ENCODE assay signal across 15 cellular contexts in genomic region chr12:70627677-70628076, GRCh38. TPM values are rescaled to one million over a fixed set of nuclear protein-coding genes. Genes with fewer than 3 reads are reported as not detected.
A peak's percentile ranks its signal among the peaks of the same experiment; 100 is the strongest.
DNase-seq lines count a peak whose midpoint lies in the region; ATAC-seq, FAIRE-seq and TF ChIP-seq lines count a peak whose summit lies in the region.
"Had no signal": no experiment of that assay in that cellular context is flagged by ENCODE, and none has a peak within 500 bp of the region (broad histone marks: within the 10 kb centered on the region; RNA-seq: fewer than 3 reads in every experiment).

No MANE protein-coding gene starts in this region.

- no peaks in the 10 kb centered on the region for H3K9me1 ChIP-seq in endothelial cell of umbilical vein (replicated peaks; ENCODE audit: control insufficient read depth, extremely low read depth, insufficient read depth, low read length)

- H3K79me2 ChIP-seq in endothelial cell of umbilical vein (ENCODE audit: control insufficient read depth, insufficient read depth, low read length), result peaks cover 77% of the 10 kb centered on the region

- DNase-seq in right cardiac atrium, result no peak
- no peak for DNase-seq in left cardiac atrium
- no peak for DNase-seq in endothelial cell of umbilical vein (ENCODE audit: low read depth, low spot score)
- DNase-seq in psoas muscle, result no peak
- DNase-seq in CD1c-positive myeloid dendritic cell (ENCODE audit: extremely low spot score), result no peak
- DNase-seq in KG1 (lab: John Stamatoyannopoulos, UW), result no peak
- no peak for DNase-seq in stimulated activated CD4-positive, alpha-beta T cell treated with anti-CD3 and anti-CD28 coated beads, Interleukin-2, amount 100 ng/mL, for 48 hours
- DNase-seq in COLO668 (lab: John Stamatoyannopoulos, UW; ENCODE audit: unreplicated experiment), result no peak
- DNase-seq: HCEC 1CT; NCI-H1436; NCI-H2081 treated with DMSO at 0.1 percent for 48 hours; NCI-H524; NK-92 treated with Interleukin-12 subunit alpha and Interleukin-12 subunit beta, amount 100 ng/mL, for 24 hours had no signal

- peaks cover 2 to 8% of the 10 kb centered on the region in 2 experiments for H3K36me3 ChIP-seq in endothelial cell of umbilical vein (ENCODE audit: control insufficient read depth in 2 of 2, extremely low read depth in 1 of 2, insufficient read depth in 2 of 2, low read length in 2 of 2)
- H3K36me3 ChIP-seq in psoas muscle (ENCODE audit: insufficient read depth in 1 of 2, low read depth in 1 of 2), result no peaks in the 10 kb centered on the region

- 35% methylated on average over 5 of the region's 5 CpGs for WGBS in right cardiac atrium
- 24 to 32% (median 30%) methylated on average over 5 of the region's 5 CpGs for WGBS in psoas muscle, 3 donors

- CTCF ChIA-PET in endothelial cell of umbilical vein (lab: Charles Lee), result interaction anchor here (0.6 to 1.7 kb wide), 4 partner anchors 9 to 77 kb away, joined by 3 to 4 read pairs (median 3); no protein-coding TSS in a partner anchor

- dilution Hi-C loops in endothelial cell of umbilical vein (cut with MboI; ENCODE audit: extremely low pct_ligation_motif_present, low sequenced_read_pairs), result no loop called here

- ATAC-seq in right cardiac atrium (no peak), left cardiac atrium (no peak), psoas muscle (no peak)

- no peaks in the 10 kb centered on the region for H3K4me1 ChIP-seq in right cardiac atrium (ENCODE audit: control insufficient read depth, insufficient read depth, low read length)
- peaks cover 32% of the 10 kb centered on the region for H3K4me1 ChIP-seq in endothelial cell of umbilical vein (ENCODE audit: control insufficient read depth, extremely low read depth, insufficient read depth, low read length)
- no peaks in the 10 kb centered on the region for H3K4me1 ChIP-seq in psoas muscle

- peak overlapping the region; percentile 68 for H3K4me2 ChIP-seq in endothelial cell of umbilical vein (ENCODE audit: insufficient read depth, low read length)

- TF ChIP-seq CTCF in endothelial cell of umbilical vein (IDR thresholded peaks at IDR 0.05; ENCODE audit: extremely low read depth in 1 of 2, insufficient read depth in 1 of 2, low read depth in 1 of 2, low read length in 2 of 2), result no peak
- TF ChIP-seq CTCF in psoas muscle (IDR thresholded peaks at IDR 0.05), result no peak

- no peak overlapping the region for H3K27ac ChIP-seq in right cardiac atrium (ENCODE audit: low read length)
- no peak overlapping the region for H3K27ac ChIP-seq in endothelial cell of umbilical vein (ENCODE audit: insufficient read depth, low read depth, low read length)
- no peak overlapping the region for H3K27ac ChIP-seq in psoas muscle
- H3K27ac ChIP-seq: C4-2B had no signal

- H3K9ac ChIP-seq in endothelial cell of umbilical vein (replicated peaks; ENCODE audit: extremely low read depth, insufficient read depth, low read length), result no peak overlapping the region

- H3K4me3 ChIP-seq in right cardiac atrium (ENCODE audit: low read length), result peak overlapping the region; percentile 45
- H3K4me3 ChIP-seq in endothelial cell of umbilical vein (replicated peaks in 1 of 3; ENCODE audit: insufficient read depth in 1 of 3, low read depth in 1 of 3, low read length in 3 of 3), result peak overlapping the region in 2 of 3 experiments; percentile 18 to 24
- peak overlapping the region; percentile 23 for H3K4me3 ChIP-seq in psoas muscle

- no peaks in the 10 kb centered on the region for H3K27me3 ChIP-seq in right cardiac atrium (ENCODE audit: control insufficient read depth, insufficient read depth)
- no peaks in the 10 kb centered on the region for H3K27me3 ChIP-seq in endothelial cell of umbilical vein (ENCODE audit: control insufficient read depth in 2 of 2, insufficient read depth in 2 of 2, low read length in 2 of 2)
- no peaks in the 10 kb centered on the region for H3K27me3 ChIP-seq in psoas muscle (ENCODE audit: insufficient read depth in 3 of 3, low read length in 2 of 3)

- no peak overlapping the region for H2AFZ ChIP-seq in endothelial cell of umbilical vein (ENCODE audit: low read depth, low read length)

- intact Hi-C loops in right cardiac atrium (cut with DNase I) (no loop called here), left cardiac atrium (cut with DNase I) (no loop called here), endothelial cell of umbilical vein (cut with micrococcal nuclease) (no loop called here), psoas muscle (cut with DNase I) (no loop called here)

- no TSS peak for BruUV-seq in endothelial cell of umbilical vein (replicated peaks; lab: Mats Ljungman, UMichigan)

- FAIRE-seq in endothelial cell of umbilical vein (lab: Jason Lieb, UNC), result no peak
- FAIRE-seq: A204.1 had no signal

- POLR2A ChIA-PET in endothelial cell of umbilical vein (lab: Charles Lee), result no interaction called here

- peaks cover 4% of the 10 kb centered on the region for H4K20me1 ChIP-seq in endothelial cell of umbilical vein (replicated peaks; ENCODE audit: control insufficient read depth, extremely low read depth, insufficient read depth, low read length)

- no peak for TF ChIP-seq POLR2A in endothelial cell of umbilical vein (IDR thresholded peaks at IDR 0.05; ENCODE audit: low read depth, low read length)

- H3K9me3 ChIP-seq in right cardiac atrium (ENCODE audit: control insufficient read depth, low read length) (no peaks in the 10 kb centered on the region), endothelial cell of umbilical vein (replicated peaks; ENCODE audit: control insufficient read depth, insufficient read depth, low read length) (no peaks in the 10 kb centered on the region), psoas muscle (no peaks in the 10 kb centered on the region)

TF ChIP-seq in endothelial cell of umbilical vein, 7 proteins besides CTCF, POLR2A, EP300 and RAD21:
- no peak for TF ChIP-seq POLR2AphosphoS5 (IDR thresholded peaks at IDR 0.05; ENCODE audit: insufficient read depth, low read depth, low read length)
- no peak for TF ChIP-seq FOS (IDR thresholded peaks at IDR 0.05; ENCODE audit: borderline replicate concordance, insufficient read depth, low read length)
- no peak for TF ChIP-seq EZH2 (IDR thresholded peaks at IDR 0.05; ENCODE audit: borderline replicate concordance, low read depth, low read length, severe bottlenecking)
- no peak for TF ChIP-seq GATA2 (IDR thresholded peaks at IDR 0.05; ENCODE audit: insufficient read depth, insufficient read length, low read depth, low read length)
- TF ChIP-seq JUN (IDR thresholded peaks at IDR 0.05; ENCODE audit: borderline replicate concordance, insufficient read depth, insufficient read length, low read depth), result no peak
- TF ChIP-seq MYC (IDR thresholded peaks at IDR 0.05; ENCODE audit: low read depth, low read length), result no peak
- no peak for TF ChIP-seq MAX (IDR thresholded peaks at IDR 0.05; ENCODE audit: insufficient read depth, insufficient read length)

RNA-seq across cellular contexts. Expression of gene PTPRB, which starts 9.6 kb away (rescaled TPM):
- total RNA-seq in right cardiac atrium (10 to 100 TPM; 26.6 to 51.8 (median 39.2) TPM), left cardiac atrium (10 to 100 TPM; 33.5 to 50.4 TPM), endothelial cell of umbilical vein (150 and 151 TPM in 2 replicates), psoas muscle (10 to 100 TPM; 10.9 to 32.1 (median 17.8) TPM)
- polyA plus RNA-seq in right cardiac atrium (14.3 TPM), endothelial cell of umbilical vein (64.1 and 66.4 TPM in 2 replicates), psoas muscle (1 to 10 TPM; 6.5 to 7.6 (median 7.2) TPM)
- polyA plus RNA-seq in endothelial cell of umbilical vein (2011; cell fraction: cytosol; rRNA removed), result 46.2 and 51.4 TPM in 2 replicates
- 231 and 235 TPM in 2 replicates for polyA plus RNA-seq in endothelial cell of umbilical vein (2011; cell fraction: nucleus; rRNA removed)
- 45.3 and 57.4 TPM in 2 replicates for polyA plus RNA-seq in endothelial cell of umbilical vein (2012)
- 454 and 506 TPM in 2 replicates for polyA minus RNA-seq in endothelial cell of umbilical vein
- 0.82 TPM for polyA minus RNA-seq in endothelial cell of umbilical vein (2011; cell fraction: cytosol; rRNA and poly(A)+ RNA removed)
- polyA minus RNA-seq in endothelial cell of umbilical vein (2011; cell fraction: nucleus; rRNA and poly(A)+ RNA removed), result 485 and 688 TPM in 2 replicates
